In the genomic region with DNA sequence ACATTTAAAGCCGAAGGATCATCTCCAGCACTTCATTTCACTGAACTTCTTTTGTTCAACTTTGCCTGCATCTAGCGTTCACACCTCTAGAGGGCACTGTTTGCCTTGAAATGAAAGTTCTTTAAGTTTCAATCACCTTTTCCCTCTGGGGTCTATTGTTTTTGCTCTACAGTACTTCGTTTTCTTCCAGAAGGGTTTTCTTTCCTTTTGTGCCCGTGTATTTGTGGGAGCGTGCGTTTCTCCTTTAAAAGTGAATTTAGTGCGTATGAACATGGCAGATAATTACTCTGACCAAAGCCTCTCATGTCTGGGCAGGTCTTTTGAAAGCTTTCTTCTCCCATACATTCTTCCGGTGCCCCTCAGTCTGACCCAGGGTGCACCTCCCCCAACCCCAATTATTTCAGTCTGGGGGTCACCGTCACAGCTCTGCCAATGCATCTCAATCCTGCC, we compare ENCODE assay signal across 8 cellular contexts.
A peak's percentile ranks its signal among the peaks of the same experiment; 100 is the strongest.
DNase-seq lines count a peak whose midpoint lies in the region; ATAC-seq, FAIRE-seq and TF ChIP-seq lines count a peak whose summit lies in the region.

No MANE protein-coding gene starts in this region.

- in situ Hi-C loops in GM13977 (cut with MboI; ENCODE audit: low pct_unique_long_range_greater_than_20kb, low sequenced_read_pairs, unreplicated experiment) = loop anchor here (25.0 kb wide), 1 partner anchor 1377 kb away; no protein-coding TSS in a partner anchor

- DNase-seq in BJ (ENCODE audit: low read depth) = no peak
- peak; percentile 49 for DNase-seq in GM13977 (ENCODE audit: low spot score)
- DNase-seq in NCI-H187 (lab: John Stamatoyannopoulos, UW) = peak; percentile 87 to 96
- DNase-seq in fibroblast of peridontal ligament (ENCODE audit: extremely low read depth) = peak; percentile 76
- peak; percentile 35 for DNase-seq in omental fat pad (ENCODE audit: low spot score)

- peak; percentile 80 for TF ChIP-seq CTCF in BJ (IDR thresholded peaks at IDR 0.05; ENCODE audit: insufficient read depth, low read depth, low read length)
- peak; percentile 80 for TF ChIP-seq CTCF in GM13977 (IDR thresholded peaks at IDR 0.05; ENCODE audit: extremely low read depth, insufficient read depth, missing control alignments)
- no peak for TF ChIP-seq CTCF in omental fat pad (IDR thresholded peaks at IDR 0.05)

- POLR2A ChIA-PET in BJ (lab: Charles Lee) = no interaction called here

- H3K4me3 ChIP-seq in BJ (ENCODE audit: low read depth, low read length) = no peak overlapping the region

- no peak for ATAC-seq in omental fat pad (ENCODE audit: low FRiP score)
- no peak for ATAC-seq in HG03439 (IDR thresholded peaks at IDR 0.05; ENCODE audit: unreplicated experiment)
- ATAC-seq in HG03095 (IDR thresholded peaks at IDR 0.05; ENCODE audit: unreplicated experiment) = no peak

- CTCF ChIA-PET in BJ (lab: Yijun Ruan, JAX) = interaction anchor here (0.6 to 1.4 kb wide), 7 partner anchors 8 to 1671 kb away, joined by 3 to 4 read pairs (median 3); no protein-coding TSS in a partner anchor

- H3K27me3 ChIP-seq in BJ (ENCODE audit: control insufficient read depth, insufficient read depth, low read length) = no peaks in the 10 kb centered on the region

- H3K36me3 ChIP-seq in BJ (ENCODE audit: control insufficient read depth, insufficient read depth, low read length) = no peaks in the 10 kb centered on the region

- peak; percentile 97 for FAIRE-seq in TTC549 (lab: Jason Lieb, UNC)

Comparison
In these comparisons a context has a peak if more than half of its experiments do, and no peak if none do; other contexts are left out.
1. CTCF ChIP-seq: peak in BJ (single experiment) and GM13977 (single experiment); none in omental fat pad (0 of 3).